ENCODE assay signal across 1 cellular context in the genomic region with DNA sequence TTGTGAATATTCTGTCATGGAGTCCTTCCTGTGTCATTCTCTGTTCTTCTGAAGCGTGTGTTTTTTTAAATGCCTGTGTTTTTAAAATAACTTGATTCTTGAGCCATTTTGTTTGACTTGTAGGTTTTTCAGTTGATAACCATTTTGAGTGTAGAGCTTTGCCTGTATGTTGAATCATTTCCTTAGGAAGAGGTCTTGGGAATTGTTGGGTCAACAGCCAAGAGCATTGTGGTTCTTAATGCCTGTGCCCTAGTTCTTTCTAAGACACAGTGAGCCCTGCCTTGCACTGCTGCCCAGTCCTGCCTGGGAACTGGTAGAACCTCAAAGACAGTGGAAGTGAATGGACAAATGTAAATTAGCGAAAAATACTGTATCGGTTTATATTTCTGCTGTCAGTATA.
TF ChIP-seq lines count a peak whose summit lies in the region.

No MANE protein-coding gene starts in this region.

TF ChIP-seq in WTC11, 78 proteins besides CTCF, POLR2A, EP300 and RAD21 (continued from another document):
- no peak for TF ChIP-seq ARID4B (CRISPR knock-in tag; IDR thresholded peaks at IDR 0.05; ENCODE audit: borderline replicate concordance)
- TF ChIP-seq NFE2L1 (CRISPR knock-in tag; IDR thresholded peaks at IDR 0.05), result no peak
- no peak for TF ChIP-seq MXD4 (CRISPR knock-in tag; IDR thresholded peaks at IDR 0.05; ENCODE audit: borderline replicate concordance)
- TF ChIP-seq, protein P1, sequence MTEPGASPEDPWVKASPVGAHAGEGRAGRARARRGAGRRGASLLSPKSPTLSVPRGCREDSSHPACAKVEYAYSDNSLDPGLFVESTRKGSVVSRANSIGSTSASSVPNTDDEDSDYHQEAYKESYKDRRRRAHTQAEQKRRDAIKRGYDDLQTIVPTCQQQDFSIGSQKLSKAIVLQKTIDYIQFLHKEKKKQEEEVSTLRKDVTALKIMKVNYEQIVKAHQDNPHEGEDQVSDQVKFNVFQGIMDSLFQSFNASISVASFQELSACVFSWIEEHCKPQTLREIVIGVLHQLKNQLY (CRISPR knock-in tag; IDR thresholded peaks at IDR 0.05), result no peak
- TF ChIP-seq NFYB (CRISPR knock-in tag; conservative IDR thresholded peaks at IDR 0.05; ENCODE audit: low read depth), result no peak
- TF ChIP-seq RELA (CRISPR knock-in tag; IDR thresholded peaks at IDR 0.05; ENCODE audit: borderline replicate concordance), result no peak
- TF ChIP-seq MAX (CRISPR knock-in tag; IDR thresholded peaks at IDR 0.05), result no peak
- TF ChIP-seq SP1 (CRISPR knock-in tag; conservative IDR thresholded peaks at IDR 0.05), result no peak
